17 cellular contexts compared by ENCODE assay signal in genomic region chr1:230201445-230201844, GRCh38.
A peak's percentile ranks its signal among the peaks of the same experiment; 100 is the strongest.
DNase-seq lines count a peak whose midpoint lies in the region; ATAC-seq and TF ChIP-seq lines count a peak whose summit lies in the region.
"Had no signal": no experiment of that assay in that cellular context is flagged by ENCODE, and none has a peak within 500 bp of the region (broad histone marks: within the 10 kb centered on the region; RNA-seq: fewer than 3 reads in every experiment).

No MANE protein-coding gene starts in this region.

- in situ Hi-C loops in gastrocnemius medialis (cut with MboI; ENCODE audit: low sequenced_read_pairs in 4 of 4) = loop anchor here in 1 of 4 donors (5.0 kb wide), 1 partner anchor 129 kb away; no protein-coding TSS in a partner anchor

- H3K4me3 ChIP-seq in adrenal gland (no peak overlapping the region), gastrocnemius medialis (no peak overlapping the region)
- H3K4me3 ChIP-seq: A549 had no signal

- POLR2A ChIA-PET in activated CD4-positive, alpha-beta T cell treated with anti-CD3 and anti-CD28 coated beads for 36 hours (lab: Charles Lee) = no interaction called here

- peak; percentile 69 to 79 for ATAC-seq in gastrocnemius medialis
- ATAC-seq in activated CD4-positive, alpha-beta T cell treated with anti-CD3 and anti-CD28 coated beads for 36 hours = no peak
- no peak for ATAC-seq in HG02642 (IDR thresholded peaks at IDR 0.05; ENCODE audit: poor library complexity, unreplicated experiment)
- ATAC-seq: A549 had no signal

- H3K4me1 ChIP-seq in adrenal gland (replicated peaks in 1 of 2) = peaks cover 3 to 18% of the 10 kb centered on the region in 2 donors
- H3K4me1 ChIP-seq in gastrocnemius medialis = peaks cover 58 to 60% of the 10 kb centered on the region in 2 donors

- no peak for TF ChIP-seq POLR2A in adrenal gland (IDR thresholded peaks at IDR 0.05)
- TF ChIP-seq POLR2A in gastrocnemius medialis (IDR thresholded peaks at IDR 0.05) = peak in 1 of 2 donors; percentile 15

- WGBS in adrenal gland, 4 donors = 50 to 57% (median 53%) methylated on average over 9 of the region's 9 CpGs

- peaks cover 32% of the 10 kb centered on the region for H3K4me1 Mint-ChIP-seq in neural crest cell
- peaks cover 4% of the 10 kb centered on the region for H3K4me1 Mint-ChIP-seq in activated CD4-positive, alpha-beta T cell treated with anti-CD3 and anti-CD28 coated beads for 36 hours

- H3K27me3 Mint-ChIP-seq in neural crest cell (ENCODE audit: low read depth) = no peaks in the 10 kb centered on the region
- no peaks in the 10 kb centered on the region for H3K27me3 Mint-ChIP-seq in activated CD4-positive, alpha-beta T cell treated with anti-CD3 and anti-CD28 coated beads for 36 hours
- H3K27me3 Mint-ChIP-seq: CD4-positive, alpha-beta memory T cell had no signal

- intact Hi-C loops in adrenal gland (cut with DNase I) = no loop called here
- intact Hi-C loops in gastrocnemius medialis (cut with DNase I; ENCODE audit: low total_unique reads) = no loop called here
- intact Hi-C loops in activated CD4-positive, alpha-beta T cell treated with anti-CD3 and anti-CD28 coated beads for 36 hours (cut with DNase I, micrococcal nuclease) = no loop called here

- no peaks in the 10 kb centered on the region for H3K9me3 ChIP-seq in adrenal gland (replicated peaks in 1 of 3)
- H3K9me3 ChIP-seq in gastrocnemius medialis = no peaks in the 10 kb centered on the region
- H3K9me3 ChIP-seq: A549, BE2C had no signal

- DNase-seq in adrenal gland = peak in 5 of 7 donors; percentile 57 to 75 (median 70)
- no peak for DNase-seq in neural crest cell (ENCODE audit: low read depth, low spot score)
- DNase-seq in gastrocnemius medialis = peak; percentile 50 to 72
- no peak for DNase-seq in UCSD-AML1 (lab: John Stamatoyannopoulos, UW; ENCODE audit: unreplicated experiment)
- DNase-seq in cerebellar cortex (ENCODE audit: low spot score) = no peak
- no peak for DNase-seq in activated CD4-positive, alpha-beta T cell treated with anti-CD3 and anti-CD28 coated beads for 36 hours
- DNase-seq: BE2C; CD4-positive, alpha-beta memory T cell; COR-L47; DMS153; DMS79 treated with DMSO at 0.1 percent for 48 hours; EL; HCEC 1CT; HFFc6 had no signal

- no peaks in the 10 kb centered on the region for H3K9me3 Mint-ChIP-seq in neural crest cell
- no peaks in the 10 kb centered on the region for H3K9me3 Mint-ChIP-seq in activated CD4-positive, alpha-beta T cell treated with anti-CD3 and anti-CD28 coated beads for 36 hours (ENCODE audit: low read depth)
- H3K9me3 Mint-ChIP-seq: CD4-positive, alpha-beta memory T cell; HFFc6 had no signal

- no peaks in the 10 kb centered on the region for H3K27me3 ChIP-seq in adrenal gland
- H3K27me3 ChIP-seq in gastrocnemius medialis = no peaks in the 10 kb centered on the region
- H3K27me3 ChIP-seq: BE2C had no signal

- H3K36me3 Mint-ChIP-seq in neural crest cell (ENCODE audit: low read depth) = peaks cover 3% of the 10 kb centered on the region
- H3K36me3 Mint-ChIP-seq in activated CD4-positive, alpha-beta T cell treated with anti-CD3 and anti-CD28 coated beads for 36 hours (ENCODE audit: low read depth) = peaks cover 27% of the 10 kb centered on the region

- H3K27ac ChIP-seq in adrenal gland (peak overlapping the region in 1 of 5 donors; percentile 13), gastrocnemius medialis (peak overlapping the region; percentile 85 to 92 (median 88))
- H3K27ac ChIP-seq: A549, C4-2B had no signal

- H3K27ac Mint-ChIP-seq in neural crest cell (ENCODE audit: unreplicated experiment) = peak overlapping the region; percentile 8
- no peak overlapping the region for H3K27ac Mint-ChIP-seq in activated CD4-positive, alpha-beta T cell treated with anti-CD3 and anti-CD28 coated beads for 36 hours
- H3K27ac Mint-ChIP-seq: HFFc6 had no signal

- CTCF ChIA-PET in activated CD4-positive, alpha-beta T cell treated with anti-CD3 and anti-CD28 coated beads for 36 hours (lab: Charles Lee) = interaction anchor here (0.7 to 0.8 kb wide), 2 partner anchors 77 to 210 kb away, joined by 3 read pairs; no protein-coding TSS in a partner anchor

- peaks cover 0 to 15% of the 10 kb centered on the region in 2 donors for H3K36me3 ChIP-seq in adrenal gland (replicated peaks in 1 of 2)
- H3K36me3 ChIP-seq in gastrocnemius medialis = peaks cover 0 to 8% of the 10 kb centered on the region in 2 donors

- H3K4me3 Mint-ChIP-seq in neural crest cell = no peak overlapping the region
- H3K4me3 Mint-ChIP-seq in activated CD4-positive, alpha-beta T cell treated with anti-CD3 and anti-CD28 coated beads for 36 hours = no peak overlapping the region
- H3K4me3 Mint-ChIP-seq: CD4-positive, alpha-beta memory T cell; HFFc6 had no signal

- TF ChIP-seq CTCF in adrenal gland (IDR thresholded peaks at IDR 0.05) (no peak), neural crest cell (conservative IDR thresholded peaks at IDR 0.05) (no peak), gastrocnemius medialis (IDR thresholded peaks at IDR 0.05 in 4 of 5, conservative IDR thresholded peaks at IDR 0.05 in 1 of 5) (peak in 1 of 5 experiments; percentile 14)

Comparison
In these comparisons a context has a peak if more than half of its experiments do, and no peak if none do; other contexts are left out.
1. DNase-seq: peak in adrenal gland (5 of 7) and gastrocnemius medialis (2 of 2); none in neural crest cell (single experiment), UCSD-AML1 (single experiment), cerebellar cortex (single experiment) and activated CD4-positive, alpha-beta T cell treated with anti-CD3 and anti-CD28 coated beads for 36 hours (single experiment).
2. ATAC-seq: peak in gastrocnemius medialis (2 of 2); none in activated CD4-positive, alpha-beta T cell treated with anti-CD3 and anti-CD28 coated beads for 36 hours (single experiment) and HG02642 (single experiment).